Comparison of ENCODE assay signal across 12 cellular contexts in the genomic region with DNA sequence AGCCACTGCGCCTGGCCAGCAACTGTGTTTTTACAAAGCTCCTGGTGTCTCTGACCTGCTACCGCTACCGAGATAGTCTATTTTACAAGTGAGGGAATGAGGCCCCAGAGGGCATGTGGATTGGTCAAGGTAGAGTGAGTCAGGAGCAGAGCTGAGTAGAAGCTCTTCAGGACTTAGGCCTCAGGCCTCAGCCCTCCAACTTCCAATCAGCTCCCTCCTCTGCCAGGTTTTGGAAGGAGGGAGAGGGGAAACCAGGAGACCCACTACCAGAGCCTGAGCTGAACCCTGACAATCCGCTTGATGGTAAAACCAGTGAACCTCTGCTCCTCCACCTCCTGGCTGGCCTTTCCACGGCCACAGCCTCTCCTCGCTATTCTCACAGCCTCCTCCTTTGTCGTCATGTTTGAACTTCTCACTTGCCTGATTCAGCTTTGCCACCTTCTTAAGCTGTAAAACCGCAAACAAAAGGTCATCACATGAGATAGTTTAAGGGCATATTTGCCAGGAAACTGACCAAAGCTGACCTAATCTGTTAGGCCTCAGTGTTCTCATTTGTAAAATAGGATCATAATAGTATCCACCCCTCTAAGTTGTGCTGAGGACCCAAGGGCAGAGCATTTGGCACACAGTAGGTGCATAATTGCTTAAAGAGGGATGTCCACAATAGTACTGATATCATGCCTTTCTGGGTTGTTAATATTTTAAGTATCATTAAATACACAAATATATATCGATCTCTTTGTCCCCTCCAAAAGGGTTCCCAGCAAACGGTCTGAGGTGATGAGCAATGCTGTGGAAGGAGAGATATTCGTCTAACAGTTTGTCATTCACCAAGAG. TPM values are rescaled to one million over a fixed set of nuclear protein-coding genes. Genes with fewer than 3 reads are reported as not detected.
A peak's percentile ranks its signal among the peaks of the same experiment; 100 is the strongest.
DNase-seq lines count a peak whose midpoint lies in the region; ATAC-seq and TF ChIP-seq lines count a peak whose summit lies in the region.
"Had no signal": no experiment of that assay in that cellular context is flagged by ENCODE, and none has a peak within 500 bp of the region (broad histone marks: within the 10 kb centered on the region; RNA-seq: fewer than 3 reads in every experiment).

No MANE protein-coding gene starts in this region.

- H3K36me3 Mint-ChIP-seq in CD4-positive, alpha-beta memory T cell, result peaks cover 43 to 68% of the 10 kb centered on the region in 2 donors
- H3K36me3 Mint-ChIP-seq in HFFc6 (ENCODE audit: low read depth), result no peaks in the 10 kb centered on the region
- H3K36me3 Mint-ChIP-seq in activated naive CD4-positive, alpha-beta T cell treated with anti-CD3 and anti-CD28 coated beads, Interleukin-2, amount 10 ng/mL, durations not matched to agents 7 days and 5 days, result peaks cover 65% of the 10 kb centered on the region
- peaks cover 8 to 53% (median 18%) of the 10 kb centered on the region in 5 donors for H3K36me3 Mint-ChIP-seq in naive thymus-derived CD4-positive, alpha-beta T cell

- DNase-seq in CD4-positive, alpha-beta memory T cell, result peak in 1 of 5 donors; percentile 58
- no peak for DNase-seq in HFFc6
- DNase-seq in activated naive CD4-positive, alpha-beta T cell treated with anti-CD3 and anti-CD28 coated beads, Interleukin-2, amount 10 ng/mL, durations not matched to agents 7 days and 5 days, result no peak
- DNase-seq in naive thymus-derived CD4-positive, alpha-beta T cell, result no peak
- no peak for DNase-seq in RPMI8226
- no peak for DNase-seq in SW 1271 (lab: John Stamatoyannopoulos, UW)
- DNase-seq in AG20443 (ENCODE audit: low spot score), result no peak
- no peak for DNase-seq in pons (ENCODE audit: low spot score)
- DNase-seq: NCI-H1092 treated with DMSO at 0.1 percent for 48 hours, Right ventricle myocardium superior, trophoblast cell had no signal

- peak overlapping the region; percentile 77 to 88 for H3K4me3 ChIP-seq in CD4-positive, alpha-beta memory T cell (ENCODE audit: low read length in 2 of 2)
- peak overlapping the region; percentile 79 for H3K4me3 ChIP-seq in naive thymus-derived CD4-positive, alpha-beta T cell (ENCODE audit: low read length)

- H3K4me3 Mint-ChIP-seq in CD4-positive, alpha-beta memory T cell, result peak overlapping the region; percentile 83 to 97 (median 95)
- H3K4me3 Mint-ChIP-seq in HFFc6, result no peak overlapping the region
- H3K4me3 Mint-ChIP-seq in activated naive CD4-positive, alpha-beta T cell treated with anti-CD3 and anti-CD28 coated beads, Interleukin-2, amount 10 ng/mL, durations not matched to agents 7 days and 5 days, result peak overlapping the region; percentile 84
- peak overlapping the region; percentile 90 to 100 (median 96) for H3K4me3 Mint-ChIP-seq in naive thymus-derived CD4-positive, alpha-beta T cell

- peak overlapping the region; percentile 91 to 99 (median 98) for H3K27ac Mint-ChIP-seq in CD4-positive, alpha-beta memory T cell
- peak overlapping the region; percentile 88 for H3K27ac Mint-ChIP-seq in HFFc6
- peak overlapping the region; percentile 94 for H3K27ac Mint-ChIP-seq in activated naive CD4-positive, alpha-beta T cell treated with anti-CD3 and anti-CD28 coated beads, Interleukin-2, amount 10 ng/mL, durations not matched to agents 7 days and 5 days
- peak overlapping the region; percentile 95 to 100 (median 99) for H3K27ac Mint-ChIP-seq in naive thymus-derived CD4-positive, alpha-beta T cell

- no peak for TF ChIP-seq CTCF in HFFc6 (IDR thresholded peaks at IDR 0.05)

- no peaks in the 10 kb centered on the region for H3K27me3 ChIP-seq in CD4-positive, alpha-beta memory T cell (ENCODE audit: insufficient read depth, low read length)
- H3K27me3 ChIP-seq in naive thymus-derived CD4-positive, alpha-beta T cell (ENCODE audit: control insufficient read depth in 2 of 2, insufficient read depth in 2 of 2, low read length in 2 of 2), result no peaks in the 10 kb centered on the region

- peaks cover 56 to 95% (median 72%) of the 10 kb centered on the region in 4 donors for H3K4me1 Mint-ChIP-seq in CD4-positive, alpha-beta memory T cell
- peaks cover 46% of the 10 kb centered on the region for H3K4me1 Mint-ChIP-seq in HFFc6 (ENCODE audit: low read depth)
- peaks cover 87% of the 10 kb centered on the region for H3K4me1 Mint-ChIP-seq in activated naive CD4-positive, alpha-beta T cell treated with anti-CD3 and anti-CD28 coated beads, Interleukin-2, amount 10 ng/mL, durations not matched to agents 7 days and 5 days
- peaks cover 64 to 94% (median 88%) of the 10 kb centered on the region in 7 donors for H3K4me1 Mint-ChIP-seq in naive thymus-derived CD4-positive, alpha-beta T cell

- H3K27me3 Mint-ChIP-seq in CD4-positive, alpha-beta memory T cell, result no peaks in the 10 kb centered on the region
- H3K27me3 Mint-ChIP-seq in HFFc6 (ENCODE audit: insufficient read depth), result no peaks in the 10 kb centered on the region; the same call in 1 of the 2 replicates
- H3K27me3 Mint-ChIP-seq in activated naive CD4-positive, alpha-beta T cell treated with anti-CD3 and anti-CD28 coated beads, Interleukin-2, amount 10 ng/mL, durations not matched to agents 7 days and 5 days, result no peaks in the 10 kb centered on the region
- no peaks in the 10 kb centered on the region for H3K27me3 Mint-ChIP-seq in naive thymus-derived CD4-positive, alpha-beta T cell

- peak overlapping the region; percentile 99 for H3K27ac ChIP-seq in CD4-positive, alpha-beta memory T cell (ENCODE audit: low read depth, low read length)
- H3K27ac ChIP-seq in naive thymus-derived CD4-positive, alpha-beta T cell (ENCODE audit: low read depth, low read length), result peak overlapping the region; percentile 97
- H3K27ac ChIP-seq: epithelial cell of prostate had no signal

- no peak for ATAC-seq in naive thymus-derived CD4-positive, alpha-beta T cell

- POLR2A ChIA-PET in CD4-positive, alpha-beta memory T cell (lab: Charles Lee; ENCODE audit: partially characterized antibody), result interaction anchor here (1.2 to 74.5 kb wide), 4 partner anchors 11 to 223 kb away, joined by 3 to 5577 read pairs (median 2863); a partner anchor contains a TSS
- POLR2A ChIA-PET in naive thymus-derived CD4-positive, alpha-beta T cell (lab: Charles Lee), result interaction anchor here (0.9 to 44.3 kb wide), 8 partner anchors 4 to 82 kb away, joined by 3 to 2417 read pairs (median 18); a partner anchor contains a TSS

- no peaks in the 10 kb centered on the region for H3K9me3 Mint-ChIP-seq in CD4-positive, alpha-beta memory T cell
- H3K9me3 Mint-ChIP-seq in HFFc6, result no peaks in the 10 kb centered on the region
- no peaks in the 10 kb centered on the region for H3K9me3 Mint-ChIP-seq in activated naive CD4-positive, alpha-beta T cell treated with anti-CD3 and anti-CD28 coated beads, Interleukin-2, amount 10 ng/mL, durations not matched to agents 7 days and 5 days
- H3K9me3 Mint-ChIP-seq in naive thymus-derived CD4-positive, alpha-beta T cell, result no peaks in the 10 kb centered on the region

- intact Hi-C loops in CD4-positive, alpha-beta memory T cell (cut with micrococcal nuclease), result no loop called here
- intact Hi-C loops in naive thymus-derived CD4-positive, alpha-beta T cell (cut with micrococcal nuclease), result loop anchor here (1.0 to 5.0 kb wide), 5 partner anchors 11 to 277 kb away; a partner anchor contains a TSS

- peaks cover 84% of the 10 kb centered on the region for H3K4me1 ChIP-seq in CD4-positive, alpha-beta memory T cell (ENCODE audit: insufficient read depth, low read length)
- H3K4me1 ChIP-seq in naive thymus-derived CD4-positive, alpha-beta T cell (ENCODE audit: control insufficient read depth in 2 of 2, insufficient read depth in 2 of 2, low read length in 2 of 2), result peaks cover 71 to 87% of the 10 kb centered on the region in 2 donors

- no peaks in the 10 kb centered on the region for H3K9me3 ChIP-seq in CD4-positive, alpha-beta memory T cell (ENCODE audit: control insufficient read depth in 1 of 2, low read length in 2 of 2)
- H3K9me3 ChIP-seq in naive thymus-derived CD4-positive, alpha-beta T cell (ENCODE audit: control insufficient read depth in 2 of 3, low read length in 3 of 3), result no peaks in the 10 kb centered on the region

- CTCF ChIA-PET in CD4-positive, alpha-beta memory T cell (lab: Charles Lee; ENCODE audit: partially characterized antibody), result interaction anchor here (0.8 to 3.5 kb wide), 12 partner anchors 8 to 55 kb away, joined by 3 to 15 read pairs (median 5); no protein-coding TSS in a partner anchor
- CTCF ChIA-PET in activated naive CD4-positive, alpha-beta T cell treated with anti-CD3 and anti-CD28 coated beads, Interleukin-2, amount 10 ng/mL, durations not matched to agents 7 days and 5 days (lab: Charles Lee), result interaction anchor here (0.9 to 3.8 kb wide), 7 partner anchors 9 to 147 kb away, joined by 3 to 18 read pairs (median 4); no protein-coding TSS in a partner anchor
- CTCF ChIA-PET in naive thymus-derived CD4-positive, alpha-beta T cell (lab: Charles Lee), result interaction anchor here (0.7 to 2.1 kb wide), 7 partner anchors 9 to 78 kb away, joined by 3 to 10 read pairs (median 4); a partner anchor contains a TSS

- H3K36me3 ChIP-seq in CD4-positive, alpha-beta memory T cell (ENCODE audit: insufficient read depth, low read length), result no peaks in the 10 kb centered on the region
- peaks cover 5 to 23% (median 7%) of the 10 kb centered on the region in 3 experiments for H3K36me3 ChIP-seq in naive thymus-derived CD4-positive, alpha-beta T cell (ENCODE audit: control insufficient read depth in 2 of 3, insufficient read depth in 3 of 3, low read length in 3 of 3)

RNA-seq across cellular contexts. Expression of a gene that starts 1.7 kb away (rescaled TPM):
- 100 to 1,000 TPM; 174 to 181 TPM for total RNA-seq in CD4-positive, alpha-beta memory T cell
- polyA plus RNA-seq in CD4-positive, alpha-beta memory T cell, result 10 to 100 TPM in 1 of 2 donors, 1 to 10 TPM in 1; 7.8 to 14.4 TPM
- 1 to 10 TPM in 1 of 6 experiments, under 1 TPM in 5; 0.54 to 1.0 (median 0.87) TPM for total RNA-seq in HFFc6 (2021; fragmentation: NEBNext Ultra II Directional; extraction: Animal tissue kit (Norgen Biotek cat#: 25700))
- total RNA-seq in naive thymus-derived CD4-positive, alpha-beta T cell, result 100 to 1,000 TPM in 2 of 5 experiments, 10 to 100 TPM in 3; 58.7 to 131 (median 98.2) TPM
- 1 to 10 TPM; 3.7 to 6.6 TPM for polyA plus RNA-seq in naive thymus-derived CD4-positive, alpha-beta T cell

RNA-seq across cellular contexts. Expression of a gene that starts 47.9 kb away (rescaled TPM):
- 100 to 1,000 TPM; 194 to 201 TPM for total RNA-seq in CD4-positive, alpha-beta memory T cell
- polyA plus RNA-seq in CD4-positive, alpha-beta memory T cell, result 10 to 100 TPM; 15.4 to 17.8 TPM
- 10 to 100 TPM; 49.1 to 83.4 (median 75.7) TPM for total RNA-seq in HFFc6 (2021; fragmentation: NEBNext Ultra II Directional; extraction: Animal tissue kit (Norgen Biotek cat#: 25700))
- 100 to 1,000 TPM in 3 of 5 experiments, 10 to 100 TPM in 2; 65.9 to 271 (median 197) TPM for total RNA-seq in naive thymus-derived CD4-positive, alpha-beta T cell
- polyA plus RNA-seq in naive thymus-derived CD4-positive, alpha-beta T cell, result 10 to 100 TPM; 13.1 to 16.5 TPM

Comparison
In these comparisons a context has a peak if more than half of its experiments do, and no peak if none do; other contexts are left out.
1. RNA of a gene that starts 1.7 kb away (total RNA-seq): 174 to 181 TPM in CD4-positive, alpha-beta memory T cell and 58.7 to 131 TPM in naive thymus-derived CD4-positive, alpha-beta T cell; 0.54 to 1.0 TPM in HFFc6; every median in the first group is over 10 times any median in the second.
2. Peak in every context shown above with its lines, with median percentiles within 50 percentile points of each other: H3K27ac Mint-ChIP-seq.